8 cellular contexts compared by ENCODE assay signal in the genomic region with DNA sequence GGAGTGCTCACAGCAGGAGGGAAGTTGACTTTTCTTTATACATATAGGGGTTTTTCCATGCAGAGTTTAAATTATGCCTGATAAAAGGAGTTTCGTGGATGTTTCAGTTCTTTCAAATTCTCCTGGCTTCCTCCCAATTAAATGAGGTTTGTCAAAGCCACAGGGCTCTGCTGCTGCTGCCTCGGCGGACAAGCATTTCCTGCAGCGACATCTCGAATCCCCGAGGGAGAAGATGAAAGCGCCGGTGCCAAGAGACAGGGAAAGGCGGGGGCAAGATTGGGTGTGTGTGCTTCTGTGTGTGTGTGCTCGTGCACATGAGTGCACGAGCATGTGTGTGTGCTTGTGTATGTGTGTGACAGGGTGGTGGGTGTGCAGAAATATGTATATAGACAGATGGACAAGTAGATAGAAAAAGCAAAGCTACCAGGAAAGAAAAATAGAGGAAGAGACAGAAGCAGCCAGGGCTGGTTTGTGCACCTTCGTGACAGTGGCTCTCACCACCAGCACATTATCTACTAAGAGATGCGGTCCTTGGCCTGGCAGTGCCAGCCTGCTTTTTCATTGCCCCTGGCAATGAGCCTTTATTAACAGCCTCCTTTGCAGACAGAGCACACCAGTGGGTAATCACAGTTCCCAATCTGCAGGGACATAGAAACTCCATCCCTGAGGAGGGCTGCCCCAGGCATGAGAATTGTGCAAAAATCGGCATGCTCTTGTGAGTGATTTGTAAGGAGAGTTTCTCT.
DNase-seq lines count a peak whose midpoint lies in the region; ATAC-seq and TF ChIP-seq lines count a peak whose summit lies in the region.

No MANE protein-coding gene starts in this region.

- no peak overlapping the region for H3K27ac ChIP-seq in BLaER1

- no peaks in the 10 kb centered on the region for H3K36me3 ChIP-seq in BLaER1

- peaks cover 13% of the 10 kb centered on the region for H3K4me1 Mint-ChIP-seq in endothelial cell (ENCODE audit: unreplicated experiment)

- TF ChIP-seq CTCF in endothelial cell (IDR thresholded peaks at IDR 0.05; ENCODE audit: unreplicated experiment): no peak

- no peaks in the 10 kb centered on the region for H3K27me3 ChIP-seq in BLaER1

- peaks cover 22% of the 10 kb centered on the region; the same call in 1 of the 2 replicates for H4K20me1 ChIP-seq in BLaER1

- no peaks in the 10 kb centered on the region for H3K36me3 Mint-ChIP-seq in endothelial cell (ENCODE audit: low read depth, unreplicated experiment)

- ATAC-seq in GM19043 (IDR thresholded peaks at IDR 0.05; ENCODE audit: low read depth, unreplicated experiment): peak; percentile 40

- peaks cover 45% of the 10 kb centered on the region for H3K4me1 ChIP-seq in BLaER1

- no peak overlapping the region for H3K4me3 Mint-ChIP-seq in endothelial cell (ENCODE audit: unreplicated experiment)

- peak overlapping the region; percentile 87 for H3K4me2 ChIP-seq in BLaER1

- H3K9me3 Mint-ChIP-seq in endothelial cell (ENCODE audit: unreplicated experiment): no peaks in the 10 kb centered on the region

- no peaks in the 10 kb centered on the region for H3K9me3 ChIP-seq in BLaER1

- H3K4me3 ChIP-seq in BLaER1: no peak overlapping the region; the same call in 1 of the 2 replicates

- DNase-seq in NCI-H345 treated with DMSO at 0.1 percent for 48 hours (lab: John Stamatoyannopoulos, UW; ENCODE audit: unreplicated experiment) (peak; percentile 44), endothelial cell (ENCODE audit: low spot score) (peak; percentile 22), iPS-NIHi7 (ENCODE audit: extremely low spot score) (no peak), SIG-M5 treated with dmso at 0.1 percent for 504 hours (lab: John Stamatoyannopoulos, UW; ENCODE audit: unreplicated experiment) (no peak), NCI-H146 (lab: John Stamatoyannopoulos, UW) (no peak), medulla oblongata (ENCODE audit: extremely low spot score) (no peak)

- peaks cover 10% of the 10 kb centered on the region for H3K27me3 Mint-ChIP-seq in endothelial cell (ENCODE audit: unreplicated experiment)

- H3K27ac Mint-ChIP-seq in endothelial cell (ENCODE audit: unreplicated experiment): no peak overlapping the region

- H3K9ac ChIP-seq in BLaER1: no peak overlapping the region

Comparison
In these comparisons a context has a peak if more than half of its experiments do, and no peak if none do; other contexts are left out.
1. DNase-seq: peak in NCI-H345 treated with DMSO at 0.1 percent for 48 hours (single experiment) and endothelial cell (single experiment); none in iPS-NIHi7 (single experiment), SIG-M5 treated with dmso at 0.1 percent for 504 hours (single experiment), NCI-H146 (single experiment) and medulla oblongata (single experiment).